21 cellular contexts compared by ENCODE assay signal in genomic region chr3:119160815-119161214, GRCh38. TPM values are rescaled to one million over a fixed set of nuclear protein-coding genes. Genes with fewer than 3 reads are reported as not detected.
DNase-seq lines count a peak whose midpoint lies in the region; FAIRE-seq and TF ChIP-seq lines count a peak whose summit lies in the region.
"Had no signal": no experiment of that assay in that cellular context is flagged by ENCODE, and none has a peak within 500 bp of the region (broad histone marks: within the 10 kb centered on the region; RNA-seq: fewer than 3 reads in every experiment).

No MANE protein-coding gene starts in this region.

- CTCF ChIA-PET in PC-9 (lab: Charles Lee): no interaction called here

- intact Hi-C loops in PC-9 (cut with micrococcal nuclease; ENCODE audit: unreplicated experiment) (loop anchor here (1.0 kb wide), 1 partner anchor 15 kb away; no protein-coding TSS in a partner anchor), posterior cingulate gyrus (cut with DNase I) (no loop called here), colonic mucosa (cut with DNase I) (no loop called here)

- FAIRE-seq in G401.6 (lab: Jason Lieb, UNC): peak; percentile 47
- FAIRE-seq: H1 had no signal

- H3K4me3 ChIP-seq in PC-9: no peak overlapping the region
- H3K4me3 ChIP-seq in hepatocyte: no peak overlapping the region
- H3K4me3 ChIP-seq in colonic mucosa: no peak overlapping the region

- no peaks in the 10 kb centered on the region for H3K27me3 ChIP-seq in PC-9 (ENCODE audit: insufficient read depth, low read depth)
- no peaks in the 10 kb centered on the region for H3K27me3 ChIP-seq in hepatocyte
- no peaks in the 10 kb centered on the region for H3K27me3 ChIP-seq in colonic mucosa

- H3K27me3 Mint-ChIP-seq in type B pancreatic cell: no peaks in the 10 kb centered on the region

- peak overlapping the region; percentile 71 for H3K4me3 Mint-ChIP-seq in type B pancreatic cell
- H3K4me3 Mint-ChIP-seq: CD4-positive, alpha-beta T cell; H9; IgD-negative memory B cell had no signal

- DNase-seq in PC-9 (peak in 1 of 2 experiments; percentile 52), hepatocyte (ENCODE audit: low spot score) (no peak), type B pancreatic cell (ENCODE audit: extremely low spot score, unreplicated experiment) (no peak), posterior cingulate gyrus (no peak), EL (no peak), GDM1 (lab: John Stamatoyannopoulos, UW) (no peak), colonic mucosa (no peak)
- DNase-seq: AML-193; CD4-positive, alpha-beta T cell; DMS79 treated with DMSO at 0.1 percent for 48 hours; H9; Karpas-422; KBM-7 had no signal

- no TSS peak for BruUV-seq in PC-9 (replicated peaks; lab: Mats Ljungman, UMichigan)

- H3K4me2 ChIP-seq in PC-9 (peak overlapping the region; percentile 53), hepatocyte (no peak overlapping the region)

- H3K9me3 Mint-ChIP-seq in type B pancreatic cell: peaks cover 16% of the 10 kb centered on the region
- H3K9me3 Mint-ChIP-seq: CD4-positive, alpha-beta T cell had no signal

- H3K9me3 ChIP-seq in PC-9 (ENCODE audit: insufficient read depth, low read depth): no peaks in the 10 kb centered on the region; the same call in 1 of the 2 replicates
- no peaks in the 10 kb centered on the region for H3K9me3 ChIP-seq in hepatocyte (ENCODE audit: low read depth)
- no peaks in the 10 kb centered on the region for H3K9me3 ChIP-seq in colonic mucosa

- H3K9me2 ChIP-seq in PC-9 (ENCODE audit: insufficient read depth) (no peaks in the 10 kb centered on the region), hepatocyte (replicated peaks; ENCODE audit: insufficient read depth) (no peaks in the 10 kb centered on the region)

- H3K27ac ChIP-seq in PC-9: peak overlapping the region; percentile 84
- H3K27ac ChIP-seq in hepatocyte: peak overlapping the region; percentile 73
- H3K27ac ChIP-seq in colonic mucosa: no peak overlapping the region
- H3K27ac ChIP-seq: C4-2B, HL-60 had no signal

- 0 out of 2 replicates have a peak overlapping the region, but pooled peaks have one; percentile 52 for H2AFZ ChIP-seq in PC-9
- H2AFZ ChIP-seq in hepatocyte: no peak overlapping the region

- no peaks in the 10 kb centered on the region for H3K36me3 ChIP-seq in PC-9 (ENCODE audit: low read depth)
- H3K36me3 ChIP-seq in hepatocyte (replicated peaks; ENCODE audit: insufficient read depth, low read depth): no peaks in the 10 kb centered on the region
- no peaks in the 10 kb centered on the region for H3K36me3 ChIP-seq in colonic mucosa

- 73% methylated on average over 1 of the region's 1 CpG for WGBS in hepatocyte (ENCODE audit: low lambda C conversion rate, missing lambda C conversion rate)

- H3K79me2 ChIP-seq in PC-9 (ENCODE audit: low read depth) (no peaks in the 10 kb centered on the region), hepatocyte (no peaks in the 10 kb centered on the region)

- H4K20me1 ChIP-seq in PC-9 (ENCODE audit: insufficient read depth) (no peaks in the 10 kb centered on the region), hepatocyte (ENCODE audit: insufficient read depth, poor library complexity, severe bottlenecking) (no peaks in the 10 kb centered on the region)

- peaks cover 12% of the 10 kb centered on the region; the same call in 1 of the 2 replicates for H3F3A ChIP-seq in PC-9 (ENCODE audit: insufficient read depth, low read depth)

- TF ChIP-seq CTCF in PC-9 (conservative IDR thresholded peaks at IDR 0.05): no peak
- TF ChIP-seq CTCF in hepatocyte (IDR thresholded peaks at IDR 0.05; ENCODE audit: poor library complexity): no peak
- no peak for TF ChIP-seq CTCF in type B pancreatic cell (conservative IDR thresholded peaks at IDR 0.05)
- TF ChIP-seq CTCF in colonic mucosa (IDR thresholded peaks at IDR 0.05): no peak

- H3K27ac Mint-ChIP-seq in type B pancreatic cell: peak overlapping the region; percentile 95
- H3K27ac Mint-ChIP-seq: CD4-positive, alpha-beta T cell; H9; IgD-negative memory B cell had no signal

- H3K4me1 Mint-ChIP-seq in type B pancreatic cell (ENCODE audit: unreplicated experiment): no peaks in the 10 kb centered on the region
- H3K4me1 Mint-ChIP-seq: H9, IgD-negative memory B cell had no signal

- H3K36me3 Mint-ChIP-seq in type B pancreatic cell: peaks cover 4% of the 10 kb centered on the region

- no peak overlapping the region for H3K9ac ChIP-seq in colonic mucosa (ENCODE audit: low read depth in 2 of 2, low read length in 2 of 2)

- H3K4me1 ChIP-seq in PC-9 (replicated peaks; ENCODE audit: insufficient read depth): peaks cover 33% of the 10 kb centered on the region
- H3K4me1 ChIP-seq in hepatocyte (ENCODE audit: insufficient read depth): peaks cover 8% of the 10 kb centered on the region
- no peaks in the 10 kb centered on the region for H3K4me1 ChIP-seq in colonic mucosa

- POLR2A ChIA-PET in PC-9 (lab: Charles Lee; ENCODE audit: unreplicated experiment): interaction anchor here (0.7 to 1.0 kb wide), 2 partner anchors 80 to 934 kb away, joined by 3 to 4 read pairs; partner anchors contain the start of gene B4GALT4

RNA-seq across cellular contexts. Expression of gene UPK1B, which starts 12.6 kb away (rescaled TPM):
- not detected in 2 replicates for total RNA-seq in PC-9 (2021)
- 9.0 and 12.0 TPM in 2 replicates for total RNA-seq in hepatocyte
- polyA plus RNA-seq in hepatocyte: 17.3 and 28.9 TPM in 2 replicates
- 49.2 and 105 TPM in 2 replicates for total RNA-seq in type B pancreatic cell (ENCODE audit: low replicate concordance)
- not detected for total RNA-seq in colonic mucosa
- total RNA-seq: CD4-positive, alpha-beta T cell; G401; HT1080 had no signal
- polyA plus RNA-seq: BJ, IgD-negative memory B cell had no signal

RNA-seq across cellular contexts. Expression of gene TEX55, which starts 14.8 kb away (rescaled TPM):
- not detected in 2 replicates for total RNA-seq in PC-9 (2021)
- total RNA-seq in hepatocyte: not detected in 2 replicates
- not detected in 2 replicates for polyA plus RNA-seq in hepatocyte
- total RNA-seq in type B pancreatic cell (ENCODE audit: low replicate concordance): not detected in 2 replicates
- total RNA-seq in colonic mucosa: not detected
- total RNA-seq: CD4-positive, alpha-beta T cell; G401; H1; H9; HT1080 had no signal
- polyA plus RNA-seq: BJ, H1, IgD-negative memory B cell had no signal
